In the genomic region with DNA sequence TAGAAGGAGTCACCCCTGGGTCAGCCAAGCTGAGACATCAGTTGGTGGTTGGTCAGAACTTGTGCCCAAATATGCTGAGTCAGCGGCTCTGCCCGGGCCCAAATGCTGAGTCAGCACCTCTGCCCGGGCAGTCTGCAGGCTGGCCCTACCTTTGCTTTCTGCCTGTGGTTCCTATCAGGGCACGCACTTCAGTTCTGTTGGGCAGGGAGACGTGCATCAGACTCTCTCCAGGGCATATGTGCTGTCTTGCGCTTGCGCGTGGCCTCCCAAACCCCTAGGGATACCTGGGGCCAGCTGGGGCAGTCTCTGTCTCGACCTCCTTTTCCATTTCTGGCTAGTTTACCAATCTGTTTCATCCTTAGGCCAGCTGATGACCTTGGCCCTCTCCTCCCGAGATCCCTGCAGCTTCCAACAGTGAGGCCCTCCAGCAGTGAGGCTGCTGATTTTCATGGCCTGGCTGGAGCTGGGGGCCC, we compare ENCODE assay signal across 11 cellular contexts. TPM values are rescaled to one million over a fixed set of nuclear protein-coding genes. Genes with fewer than 3 reads are reported as not detected.
DNase-seq lines count a peak whose midpoint lies in the region; ATAC-seq and TF ChIP-seq lines count a peak whose summit lies in the region.
"Had no signal": no experiment of that assay in that cellular context is flagged by ENCODE, and none has a peak within 500 bp of the region (broad histone marks: within the 10 kb centered on the region; RNA-seq: fewer than 3 reads in every experiment).

No MANE protein-coding gene starts in this region.

- no peak overlapping the region for H3K4me3 Mint-ChIP-seq in activated naive CD4-positive, alpha-beta T cell treated with anti-CD3 and anti-CD28 coated beads, Interleukin-2, amount 50 U/mL, for 24 hours
- H3K4me3 Mint-ChIP-seq in type B pancreatic cell: no peak overlapping the region
- H3K4me3 Mint-ChIP-seq: stimulated activated memory B cell treated with anti-CD40 and anti-IgM and Interleukin-4, amounts not matched to agents 10 μg/mL and 1 μg/mL and 100 μg/mL, for 72 hours had no signal

- H3K4me1 Mint-ChIP-seq in activated naive CD4-positive, alpha-beta T cell treated with anti-CD3 and anti-CD28 coated beads, Interleukin-2, amount 50 U/mL, for 24 hours: no peaks in the 10 kb centered on the region
- peaks cover 6% of the 10 kb centered on the region for H3K4me1 Mint-ChIP-seq in type B pancreatic cell (ENCODE audit: unreplicated experiment)
- H3K4me1 Mint-ChIP-seq: stimulated activated memory B cell treated with anti-CD40 and anti-IgM and Interleukin-4, amounts not matched to agents 10 μg/mL and 1 μg/mL and 100 μg/mL, for 72 hours had no signal

- peak; percentile 78 for ATAC-seq in left lobe of liver
- no peak for ATAC-seq in GM18858 (IDR thresholded peaks at IDR 0.05; ENCODE audit: unreplicated experiment)
- ATAC-seq: stimulated activated memory B cell treated with anti-CD40 and anti-IgM and Interleukin-4, amounts not matched to agents 10 μg/mL and 1 μg/mL and 100 μg/mL, for 72 hours had no signal

- H3K9me3 Mint-ChIP-seq in activated naive CD4-positive, alpha-beta T cell treated with anti-CD3 and anti-CD28 coated beads, Interleukin-2, amount 50 U/mL, for 24 hours: no peaks in the 10 kb centered on the region
- no peaks in the 10 kb centered on the region for H3K9me3 Mint-ChIP-seq in type B pancreatic cell
- H3K9me3 Mint-ChIP-seq: stimulated activated memory B cell treated with anti-CD40 and anti-IgM and Interleukin-4, amounts not matched to agents 10 μg/mL and 1 μg/mL and 100 μg/mL, for 72 hours had no signal

- peaks cover 5% of the 10 kb centered on the region for H3K36me3 Mint-ChIP-seq in activated naive CD4-positive, alpha-beta T cell treated with anti-CD3 and anti-CD28 coated beads, Interleukin-2, amount 50 U/mL, for 24 hours
- peaks cover 27% of the 10 kb centered on the region for H3K36me3 Mint-ChIP-seq in type B pancreatic cell

- no peaks in the 10 kb centered on the region for H3K27me3 Mint-ChIP-seq in activated naive CD4-positive, alpha-beta T cell treated with anti-CD3 and anti-CD28 coated beads, Interleukin-2, amount 50 U/mL, for 24 hours
- no peaks in the 10 kb centered on the region for H3K27me3 Mint-ChIP-seq in type B pancreatic cell

- peak overlapping the region; percentile 61 for H3K27ac Mint-ChIP-seq in activated naive CD4-positive, alpha-beta T cell treated with anti-CD3 and anti-CD28 coated beads, Interleukin-2, amount 50 U/mL, for 24 hours
- peak overlapping the region; percentile 75 for H3K27ac Mint-ChIP-seq in type B pancreatic cell
- H3K27ac Mint-ChIP-seq: stimulated activated memory B cell treated with anti-CD40 and anti-IgM and Interleukin-4, amounts not matched to agents 10 μg/mL and 1 μg/mL and 100 μg/mL, for 72 hours had no signal

- no peak for DNase-seq in activated naive CD4-positive, alpha-beta T cell treated with Interleukin-2 at 50 U/mL for 16 hours
- DNase-seq in astrocyte of the spinal cord (ENCODE audit: low read depth, low spot score) (peak; percentile 23), left lobe of liver (ENCODE audit: low spot score) (peak; percentile 82), type B pancreatic cell (ENCODE audit: extremely low spot score, unreplicated experiment) (no peak), NCI-H526 (lab: John Stamatoyannopoulos, UW) (no peak), DMS79 treated with DMSO at 0.1 percent for 48 hours (lab: John Stamatoyannopoulos, UW) (no peak)
- DNase-seq: activated CD4-positive, alpha-beta T cell treated with anti-CD3 and anti-CD28 coated beads, Interleukin-2, amount 50 U/mL, for 4 hours; SK-N-SH had no signal

- in situ Hi-C loops in astrocyte of the spinal cord (cut with HindIII; ENCODE audit: low sequenced_read_pairs): no loop called here

- no peak overlapping the region for H3K4me3 ChIP-seq in astrocyte of the spinal cord (ENCODE audit: low read depth, low read length)

- TF ChIP-seq CTCF in astrocyte of the spinal cord (IDR thresholded peaks at IDR 0.05; ENCODE audit: low read depth, low read length) (no peak), type B pancreatic cell (conservative IDR thresholded peaks at IDR 0.05) (no peak)

RNA-seq across cellular contexts. Expression of a gene that starts 24.4 kb away (rescaled TPM):
- total RNA-seq in left lobe of liver (12.2 TPM), type B pancreatic cell (ENCODE audit: low replicate concordance) (67.4 and 103 TPM in 2 replicates)

Comparison
In these comparisons a context has a peak if more than half of its experiments do, and no peak if none do; other contexts are left out.
1. DNase-seq: peak in astrocyte of the spinal cord (single experiment) and left lobe of liver (single experiment); none in activated naive CD4-positive, alpha-beta T cell treated with Interleukin-2 at 50 U/mL for 16 hours (single experiment), type B pancreatic cell (single experiment), NCI-H526 (0 of 2) and DMS79 treated with DMSO at 0.1 percent for 48 hours (single experiment).